In genomic region chr14:102605026-102605425, GRCh38 we compare ENCODE assay signal across 14 cellular contexts. TPM values are rescaled to one million over a fixed set of nuclear protein-coding genes. Genes with fewer than 3 reads are reported as not detected.
DNase-seq lines count a peak whose midpoint lies in the region; ATAC-seq, FAIRE-seq and TF ChIP-seq lines count a peak whose summit lies in the region.
"Had no signal": no experiment of that assay in that cellular context is flagged by ENCODE, and none has a peak within 500 bp of the region (broad histone marks: within the 10 kb centered on the region; RNA-seq: fewer than 3 reads in every experiment).

No MANE protein-coding gene starts in this region.

- in situ Hi-C loops in HepG2 (cut with HindIII; ENCODE audit: extremely low pct_ligation_motif_present, low pct_unique_long_range_greater_than_20kb) = no loop called here

- H3K27me3 ChIP-seq in BLaER1 treated with 17β-estradiol and CSF1 and Interleukin-3, amounts not matched to agents 10 nM and 100 nM = no peaks in the 10 kb centered on the region
- H3K27me3 ChIP-seq in breast epithelium (no peaks in the 10 kb centered on the region), HepG2 (ENCODE audit: control insufficient read depth in 1 of 2, insufficient read depth in 2 of 2, low read length in 2 of 2) (no peaks in the 10 kb centered on the region), A673 (replicated peaks; ENCODE audit: insufficient read depth, low read depth, low read length, poor library complexity) (no peaks in the 10 kb centered on the region)

- TF ChIP-seq CTCF in breast epithelium (IDR thresholded peaks at IDR 0.05) (no peak), HepG2 (CRISPR knock-in tag; IDR thresholded peaks at IDR 0.05) (no peak), A673 (conservative IDR thresholded peaks at IDR 0.05; ENCODE audit: low read depth, low read length) (no peak)

- no peak for FAIRE-seq in HepG2 (lab: Jason Lieb, UNC)
- FAIRE-seq: astrocyte had no signal

- peaks cover 99 to 100% (median 100%) of the 10 kb centered on the region in 11 experiments for H4K20me1 ChIP-seq in BLaER1 treated with 17β-estradiol and CSF1 and Interleukin-3, amounts not matched to agents 10 nM and 100 nM
- peaks cover 45% of the 10 kb centered on the region for H4K20me1 ChIP-seq in HepG2 (ENCODE audit: insufficient read depth, low read length)

- H3K9ac ChIP-seq in BLaER1 treated with 17β-estradiol and CSF1 and Interleukin-3, amounts not matched to agents 10 nM and 100 nM = no peak overlapping the region
- H3K9ac ChIP-seq in HepG2 (ENCODE audit: insufficient read depth, low read depth, low read length) = no peak overlapping the region

- no peaks in the 10 kb centered on the region for H3K9me3 ChIP-seq in BLaER1 treated with 17β-estradiol and CSF1 and Interleukin-3, amounts not matched to agents 10 nM and 100 nM (replicated peaks in 1 of 11)
- H3K9me3 ChIP-seq in breast epithelium = no peaks in the 10 kb centered on the region
- H3K9me3 ChIP-seq in HepG2 (ENCODE audit: low read length) = no peaks in the 10 kb centered on the region
- no peaks in the 10 kb centered on the region for H3K9me3 ChIP-seq in A673 (ENCODE audit: low read depth, low read length, poor library complexity, severe bottlenecking)

- TF ChIP-seq POLR2A in breast epithelium (IDR thresholded peaks at IDR 0.05) (no peak), HepG2 (IDR thresholded peaks at IDR 0.05; ENCODE audit: insufficient read depth in 1 of 2, low read depth in 2 of 2, low read length in 2 of 2) (no peak)

- no peak overlapping the region for H2AFZ ChIP-seq in HepG2 (ENCODE audit: low read length)

- CTCF ChIA-PET in HepG2 (lab: Yijun Ruan, JAX; ENCODE audit: low intra/inter-chr PET ratio, low total read pairs) = no interaction called here
- CTCF ChIA-PET in A673 (lab: Charles Lee) = no interaction called here

- H3K4me3 ChIP-seq in BLaER1 treated with 17β-estradiol and CSF1 and Interleukin-3, amounts not matched to agents 10 nM and 100 nM = no peak overlapping the region
- no peak overlapping the region for H3K4me3 ChIP-seq in breast epithelium
- no peak overlapping the region for H3K4me3 ChIP-seq in HepG2 (replicated peaks in 1 of 3; ENCODE audit: insufficient read depth in 1 of 3, low read depth in 2 of 3, low read length in 3 of 3)
- no peak overlapping the region for H3K4me3 ChIP-seq in A673 (ENCODE audit: low read depth, low read length, poor library complexity, severe bottlenecking)

- DNase-seq in M059J (ENCODE audit: low read depth) = peak; percentile 60
- DNase-seq in breast epithelium (ENCODE audit: low spot score in 2 of 2) = peak; percentile 56 to 89
- no peak for DNase-seq in HepG2 (ENCODE audit: low spot score)
- DNase-seq in NCI-H1417 treated with DMSO at 0.1 percent for 48 hours (lab: John Stamatoyannopoulos, UW) = no peak
- DNase-seq in A673 (ENCODE audit: low spot score) = no peak
- DNase-seq: activated gamma-delta T cell, NCI-H2029 treated with DMSO at 0.1 percent for 48 hours, NCI-H69, T-helper 2 cell had no signal

- no peak for TF ChIP-seq RAD21 in HepG2 (CRISPR knock-in tag; IDR thresholded peaks at IDR 0.05)

- TF ChIP-seq EP300 in HepG2 (IDR thresholded peaks at IDR 0.05; ENCODE audit: low read depth in 2 of 2, low read length in 2 of 2) (no peak), HepG2 (CRISPR knock-in tag; IDR thresholded peaks at IDR 0.05; ENCODE audit: borderline replicate concordance) (no peak)

- intact Hi-C loops in breast epithelium (cut with DNase I; ENCODE audit: low total_unique reads) (no loop called here), HepG2 (cut with micrococcal nuclease; ENCODE audit: unreplicated experiment) (no loop called here), A673 (cut with micrococcal nuclease; ENCODE audit: unreplicated experiment) (no loop called here)

- POLR2A ChIA-PET in HepG2 (lab: Yijun Ruan, JAX) = no interaction called here
- POLR2A ChIA-PET in A673 (lab: Charles Lee; ENCODE audit: low non-redundant PET) = interaction anchor here (0.6 to 0.7 kb wide), 3 partner anchors 66 to 429 kb away, joined by 6 to 19 read pairs (median 17); no protein-coding TSS in a partner anchor

- H3K4me2 ChIP-seq in BLaER1 treated with 17β-estradiol and CSF1 and Interleukin-3, amounts not matched to agents 10 nM and 100 nM = peak overlapping the region; percentile 59 to 75 (median 69)
- no peak overlapping the region for H3K4me2 ChIP-seq in HepG2 (ENCODE audit: low read depth, low read length)

- 94% methylated on average over 2 of the region's 2 CpGs for WGBS in HepG2 (ENCODE audit: low lambda C conversion rate)

- peak overlapping the region in 1 of 11 experiments; percentile 4; a peak in 2 of 22 replicates for H3K27ac ChIP-seq in BLaER1 treated with 17β-estradiol and CSF1 and Interleukin-3, amounts not matched to agents 10 nM and 100 nM
- peak overlapping the region; percentile 54 to 57 for H3K27ac ChIP-seq in breast epithelium
- no peak overlapping the region for H3K27ac ChIP-seq in HepG2 (ENCODE audit: extremely low read length, insufficient read depth, low read length)
- H3K27ac ChIP-seq in A673 (ENCODE audit: low read depth, low read length, poor library complexity, severe bottlenecking) = no peak overlapping the region

- ATAC-seq in HepG2 = no peak
- ATAC-seq in GM18909 (IDR thresholded peaks at IDR 0.05; ENCODE audit: poor library complexity, unreplicated experiment) = no peak
- no peak for ATAC-seq in HG02759 (IDR thresholded peaks at IDR 0.05; ENCODE audit: unreplicated experiment)
- ATAC-seq: natural killer cell treated with Interleukin-12 subunit alpha and Interleukin-12 subunit beta and Interleukin-15 and Interleukin-18, amount 100 ng/mL, for 72 hours had no signal

- peaks cover 86% of the 10 kb centered on the region for H3K79me2 ChIP-seq in HepG2 (ENCODE audit: insufficient read depth, low read length)

- peaks cover 20 to 92% (median 48%) of the 10 kb centered on the region in 11 experiments; a peak in 19 of 22 replicates for H3K36me3 ChIP-seq in BLaER1 treated with 17β-estradiol and CSF1 and Interleukin-3, amounts not matched to agents 10 nM and 100 nM
- H3K36me3 ChIP-seq in breast epithelium (no peaks in the 10 kb centered on the region), HepG2 (replicated peaks in 1 of 2; ENCODE audit: control insufficient read depth in 1 of 2, insufficient read depth in 2 of 2, low read length in 2 of 2) (peaks cover 1 to 14% of the 10 kb centered on the region in 2 experiments; a peak in 2 of 5 replicates), A673 (ENCODE audit: insufficient read depth, low read length, poor library complexity, severe bottlenecking) (peaks cover 27% of the 10 kb centered on the region)

- H3K4me1 ChIP-seq in BLaER1 treated with 17β-estradiol and CSF1 and Interleukin-3, amounts not matched to agents 10 nM and 100 nM = peaks cover 93 to 99% (median 95%) of the 10 kb centered on the region in 10 experiments
- H3K4me1 ChIP-seq in breast epithelium = peaks cover 0 to 9% of the 10 kb centered on the region in 2 donors
- H3K4me1 ChIP-seq in HepG2 (ENCODE audit: insufficient read depth, low read length) = peaks cover 53% of the 10 kb centered on the region
- H3K4me1 ChIP-seq in A673 (ENCODE audit: insufficient read depth, low read length, poor library complexity, severe bottlenecking) = peaks cover 28% of the 10 kb centered on the region

- BruUV-seq in HepG2 (replicated peaks; lab: Mats Ljungman, UMichigan) = no TSS peak
- BruUV-seq in A673 (replicated peaks; lab: Mats Ljungman, UMichigan) = no TSS peak

TF ChIP-seq in HepG2, 621 proteins besides CTCF, POLR2A, EP300 and RAD21:
- TF ChIP-seq, protein P1, sequence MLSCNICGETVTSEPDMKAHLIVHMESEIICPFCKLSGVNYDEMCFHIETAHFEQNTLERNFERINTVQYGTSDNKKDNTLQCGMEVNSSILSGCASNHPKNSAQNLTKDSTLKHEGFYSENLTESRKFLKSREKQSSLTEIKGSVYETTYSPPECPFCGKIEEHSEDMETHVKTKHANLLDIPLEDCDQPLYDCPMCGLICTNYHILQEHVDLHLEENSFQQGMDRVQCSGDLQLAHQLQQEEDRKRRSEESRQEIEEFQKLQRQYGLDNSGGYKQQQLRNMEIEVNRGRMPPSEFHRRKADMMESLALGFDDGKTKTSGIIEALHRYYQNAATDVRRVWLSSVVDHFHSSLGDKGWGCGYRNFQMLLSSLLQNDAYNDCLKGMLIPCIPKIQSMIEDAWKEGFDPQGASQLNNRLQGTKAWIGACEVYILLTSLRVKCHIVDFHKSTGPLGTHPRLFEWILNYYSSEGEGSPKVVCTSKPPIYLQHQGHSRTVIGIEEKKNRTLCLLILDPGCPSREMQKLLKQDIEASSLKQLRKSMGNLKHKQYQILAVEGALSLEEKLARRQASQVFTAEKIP (CRISPR knock-in tag; IDR thresholded peaks at IDR 0.05; ENCODE audit: borderline replicate concordance) = no peak
- peak; percentile 14; the same call in 1 of the 2 replicates for TF ChIP-seq CEBPB (IDR thresholded peaks at IDR 0.05; ENCODE audit: borderline replicate concordance, low read depth, low read length)

RNA-seq across cellular contexts. Expression of gene RCOR1, which starts 12.6 kb away (rescaled TPM):
- 9.6 and 15.1 TPM in 2 replicates for total RNA-seq in M059J (2014; rRNA removed; shearing (Covaris generic))
- total RNA-seq in breast epithelium (10 to 100 TPM; 15.7 to 21.8 (median 20.3) TPM), HepG2 (2016; rRNA removed; fragmentation: Illumina TruSeq; extraction: Trizol) (11.1 and 14.8 TPM in 2 replicates), A673 (2021) (97.8 and 102 TPM in 2 replicates)
- total RNA-seq in HepG2 (2016; cell fraction: cytosol; rRNA removed; fragmentation: Illumina TruSeq; extraction: Trizol; ENCODE audit: low read depth) = 5.2 and 6.2 TPM in 2 replicates
- 10.9 and 13.8 TPM in 2 replicates for total RNA-seq in HepG2 (2016; cell fraction: insoluble cytoplasmic fraction; rRNA removed; fragmentation: Illumina TruSeq; extraction: Trizol)
- 6.6 and 7.2 TPM in 2 replicates for total RNA-seq in HepG2 (2016; cell fraction: membrane; rRNA removed; fragmentation: Illumina TruSeq; extraction: Trizol)
- total RNA-seq in HepG2 (2016; cell fraction: nucleus; rRNA removed; fragmentation: Illumina TruSeq; extraction: Trizol) = 15.7 and 18.1 TPM in 2 replicates
- 10.2 and 10.5 TPM in 2 replicates for polyA plus RNA-seq in HepG2 (2011; rRNA removed)
- polyA plus RNA-seq in HepG2 (2011; cell fraction: cytosol; rRNA removed) = 5.8 and 9.2 TPM in 2 replicates
- 7.8 and 8.1 TPM in 2 replicates for polyA plus RNA-seq in HepG2 (2011; cell fraction: nucleus; rRNA removed)
- polyA plus RNA-seq in HepG2 (2012) = 12.0 and 12.1 TPM in 2 replicates
- polyA plus RNA-seq in HepG2 (2016; cell fraction: cytosol; fragmentation: Illumina TruSeq; extraction: Trizol; ENCODE audit: low read depth) = 0.57 and 0.69 TPM in 2 replicates
- 14.2 and 16.0 TPM in 2 replicates for polyA plus RNA-seq in HepG2 (2016; cell fraction: insoluble cytoplasmic fraction; fragmentation: Illumina TruSeq; extraction: Trizol; ENCODE audit: low read depth)
- polyA plus RNA-seq in HepG2 (2016; cell fraction: membrane; fragmentation: Illumina TruSeq; extraction: Trizol; ENCODE audit: low read depth) = 1.9 and 2.5 TPM in 2 replicates
- polyA plus RNA-seq in HepG2 (2016; cell fraction: nucleus; fragmentation: Illumina TruSeq; extraction: Trizol; ENCODE audit: insufficient read depth, low read depth) = 19.9 and 20.7 TPM in 2 replicates
- 15.4 and 22.7 TPM in 2 replicates for polyA minus RNA-seq in HepG2 (2011; rRNA and poly(A)+ RNA removed; ENCODE audit: low replicate concordance)
- polyA minus RNA-seq in HepG2 (2011; cell fraction: cytosol; rRNA and poly(A)+ RNA removed) = 11.9 and 12.5 TPM in 2 replicates
- polyA minus RNA-seq in HepG2 (2011; cell fraction: nucleus; rRNA and poly(A)+ RNA removed) = 25.1 TPM in 2 replicates

Comparison
In these comparisons a context has a peak if more than half of its experiments do, and no peak if none do; other contexts are left out.
1. H3K27ac ChIP-seq: peak in breast epithelium (2 of 2); none in HepG2 (single experiment) and A673 (single experiment).
2. DNase-seq: peak in M059J (single experiment) and breast epithelium (2 of 2); none in HepG2 (single experiment), NCI-H1417 treated with DMSO at 0.1 percent for 48 hours (single experiment) and A673 (single experiment).